Comparison of ENCODE assay signal across 8 cellular contexts in genomic region chr3:20039765-20040475, GRCh38. TPM values are rescaled to one million over a fixed set of nuclear protein-coding genes. Genes with fewer than 3 reads are reported as not detected.
A peak's percentile ranks its signal among the peaks of the same experiment; 100 is the strongest.
DNase-seq lines count a peak whose midpoint lies in the region; ATAC-seq lines count a peak whose summit lies in the region.

KAT2B (plus strand) TSS chr3:20040446; CDS start chr3:20040478, 32 bp downstream.

- H3K18ac ChIP-seq in neuronal stem cell (ENCODE audit: low read length) = peak within 1 kb of the TSS; percentile 98

- peak within 1 kb of the TSS; percentile 76 for H3K23ac ChIP-seq in neuronal stem cell (ENCODE audit: low read depth, low read length, poor library complexity)

- peaks cover 1% of the 10 kb centered on the region for H3K79me1 ChIP-seq in neuronal stem cell (ENCODE audit: low read depth, low read length)

- peak; percentile 50 for ATAC-seq in GM21367 (IDR thresholded peaks at IDR 0.05; ENCODE audit: unreplicated experiment)

- H3K27me3 ChIP-seq in HUES64 (ENCODE audit: insufficient read depth, low read length) (peaks cover 22% of the 10 kb centered on the region), neuronal stem cell (ENCODE audit: control insufficient read depth in 3 of 3, insufficient read depth in 3 of 3, low read depth in 1 of 3, low read length in 3 of 3) (no peaks in the 10 kb centered on the region)

- no peak within 1 kb of the TSS for H2BK120ac ChIP-seq in neuronal stem cell (ENCODE audit: low read depth, low read length)

- peak within 1 kb of the TSS; percentile 49 for H3K9ac ChIP-seq in HUES64 (ENCODE audit: low read depth, low read length)
- peak within 1 kb of the TSS; percentile 85 for H3K9ac ChIP-seq in neuronal stem cell (ENCODE audit: low read depth, low read length, poor library complexity)

- H3K4me3 ChIP-seq in HUES64 (ENCODE audit: low read length) (peak within 1 kb of the TSS; percentile 80), neuronal stem cell (ENCODE audit: low read length in 2 of 2) (peak within 1 kb of the TSS; percentile 76 to 95)

- H3K27ac ChIP-seq in HUES64 (ENCODE audit: low read depth, low read length) (peak within 1 kb of the TSS; percentile 34; the same call in 1 of the 2 replicates), neuronal stem cell (replicated peaks; ENCODE audit: low read length) (peak within 1 kb of the TSS; percentile 99)

- WGBS in HUES64 = under 1% methylated on average over 40 of the region's 66 CpGs
- WGBS in neuronal stem cell (ENCODE audit: extremely low coverage in 2 of 2, insufficient read length in 2 of 2, insufficient replicate concordance in 1 of 2), 2 donors = no CpG with 5 or more reads among the region's 66 CpGs

- H2AK5ac ChIP-seq in neuronal stem cell (ENCODE audit: low read depth, low read length) = no peak within 1 kb of the TSS

- peak within 1 kb of the TSS; percentile 97 for H2BK5ac ChIP-seq in neuronal stem cell (ENCODE audit: low read length)

- DNase-seq in DMS114 treated with DMSO at 0.1 percent for 48 hours (lab: John Stamatoyannopoulos, UW; ENCODE audit: unreplicated experiment) = peak; percentile 34
- peak; percentile 60 to 79 for DNase-seq in SHP77 (lab: John Stamatoyannopoulos, UW)
- DNase-seq in activated gamma-delta T cell treated with anti-CD3 and anti-CD28 coated beads, Interleukin-2, amount 50 U/mL, for 16 hours (ENCODE audit: low read depth) = peak; percentile 75
- DNase-seq in foreskin melanocyte = peak; percentile 70
- DNase-seq in neuronal stem cell (ENCODE audit: low spot score) = peak; percentile 79
- peak; percentile 86 for DNase-seq in superior temporal gyrus (ENCODE audit: extremely low spot score)

- H2AFZ ChIP-seq in neuronal stem cell (ENCODE audit: low read length) = peak within 1 kb of the TSS; percentile 99

- H2BK15ac ChIP-seq in neuronal stem cell (ENCODE audit: low read length) = peak within 1 kb of the TSS; percentile 31

- H3K36me3 ChIP-seq in HUES64 (ENCODE audit: insufficient read depth, low read length) (no peaks in the 10 kb centered on the region), neuronal stem cell (replicated peaks in 1 of 2; ENCODE audit: control insufficient read depth in 2 of 2, insufficient read depth in 2 of 2, low read length in 2 of 2) (no peaks in the 10 kb centered on the region)

- H3K4ac ChIP-seq in neuronal stem cell (ENCODE audit: low read length) = no peak within 1 kb of the TSS

- no peak within 1 kb of the TSS for H3K14ac ChIP-seq in neuronal stem cell (ENCODE audit: low read length)

- H4K91ac ChIP-seq in neuronal stem cell (ENCODE audit: low read depth, low read length, poor library complexity) = no peak within 1 kb of the TSS

- H4K8ac ChIP-seq in neuronal stem cell (ENCODE audit: low read depth, low read length) = no peak within 1 kb of the TSS

- peak within 1 kb of the TSS; percentile 93 for H3K4me2 ChIP-seq in neuronal stem cell (ENCODE audit: insufficient read depth, low read length, poor library complexity, severe bottlenecking)

- H3K9me3 ChIP-seq in HUES64 (ENCODE audit: insufficient read depth, low read depth, low read length) (no peaks in the 10 kb centered on the region), neuronal stem cell (replicated peaks in 1 of 2; ENCODE audit: control insufficient read depth in 2 of 2, insufficient read depth in 1 of 2, low read depth in 1 of 2, low read length in 2 of 2) (no peaks in the 10 kb centered on the region)

- no peak within 1 kb of the TSS for H2BK12ac ChIP-seq in neuronal stem cell (ENCODE audit: low read length)

- peaks cover 16% of the 10 kb centered on the region for H3K4me1 ChIP-seq in HUES64 (ENCODE audit: insufficient read depth, low read length)
- peaks cover 6 to 17% of the 10 kb centered on the region in 2 donors for H3K4me1 ChIP-seq in neuronal stem cell (ENCODE audit: control insufficient read depth in 2 of 2, insufficient read depth in 1 of 2, low read depth in 1 of 2, low read length in 2 of 2)

RNA-seq across cellular contexts. Expression of gene KAT2B, which starts in this region (rescaled TPM):
- 1.8 TPM for polyA plus RNA-seq in HUES64 (2013, experiment 1 of 2)
- 2.5 TPM for polyA plus RNA-seq in HUES64 (2013, experiment 2 of 2)
- 7.6 TPM for polyA plus RNA-seq in neuronal stem cell (2013, experiment 1 of 2)
- polyA plus RNA-seq in neuronal stem cell (2013, experiment 2 of 2) = 7.5 TPM

Comparison
In these comparisons a context has a peak if more than half of its experiments do, and no peak if none do; other contexts are left out.
1. Peak in every context shown above with its lines: DNase-seq, ATAC-seq, H3K4me3 ChIP-seq and H3K27ac ChIP-seq.
2. DNase-seq: peak in every context shown above with its lines; median percentile 86 in superior temporal gyrus; 79 in neuronal stem cell; 75 in activated gamma-delta T cell treated with anti-CD3 and anti-CD28 coated beads, Interleukin-2, amount 50 U/mL, for 16 hours; 70 in foreskin melanocyte; 70 in SHP77; 34 in DMS114 treated with DMSO at 0.1 percent for 48 hours.